16 cellular contexts compared by ENCODE assay signal in genomic region chr11:79807506-79807905, GRCh38.
DNase-seq lines count a peak whose midpoint lies in the region; ATAC-seq and TF ChIP-seq lines count a peak whose summit lies in the region.
"Had no signal": no experiment of that assay in that cellular context is flagged by ENCODE, and none has a peak within 500 bp of the region (broad histone marks: within the 10 kb centered on the region; RNA-seq: fewer than 3 reads in every experiment).

No MANE protein-coding gene starts in this region.

- no peak overlapping the region for H3K9ac ChIP-seq in mammary epithelial cell (ENCODE audit: insufficient read depth, low read length)

- no TSS peak for BruUV-seq in mammary epithelial cell (replicated peaks; lab: Mats Ljungman, UMichigan)

- no peaks in the 10 kb centered on the region for H3K36me3 ChIP-seq in mammary epithelial cell (ENCODE audit: insufficient read depth, low read length)
- H3K36me3 ChIP-seq: HAP-1 had no signal

- CTCF ChIA-PET in mammary epithelial cell (lab: Charles Lee; ENCODE audit: low non-redundant PET): no interaction called here

- peak; percentile 20 for DNase-seq in DMS53 (lab: John Stamatoyannopoulos, UW)
- no peak for DNase-seq in DMS53 treated with DMSO at 0.1 percent for 48 hours (lab: John Stamatoyannopoulos, UW; ENCODE audit: unreplicated experiment)
- peak; percentile 20 for DNase-seq in mammary epithelial cell
- DNase-seq in NCI-H187 treated with DMSO at 0.1 percent for 48 hours (lab: John Stamatoyannopoulos, UW): no peak
- no peak for DNase-seq in globus pallidus (ENCODE audit: low spot score)
- DNase-seq in sciatic nerve (ENCODE audit: low spot score): no peak
- DNase-seq: AML-193; Caco-2; CD4-positive, alpha-beta T cell; DMS79 treated with DMSO at 0.1 percent for 48 hours; GF-D8 had no signal

- H3K9me3 ChIP-seq in mammary epithelial cell (replicated peaks; ENCODE audit: insufficient read depth, low read length): no peaks in the 10 kb centered on the region
- H3K9me3 ChIP-seq: A549, Caco-2, HAP-1 had no signal

- in situ Hi-C loops in mammary epithelial cell (cut with MboI; ENCODE audit: low sequenced_read_pairs in 2 of 2): no loop called here

- no peak for TF ChIP-seq CTCF in mammary epithelial cell (conservative IDR thresholded peaks at IDR 0.05 in 1 of 2, IDR thresholded peaks at IDR 0.05 in 1 of 2; ENCODE audit: extremely low read depth in 1 of 2, insufficient read depth in 1 of 2, low read depth in 1 of 2, low read length in 2 of 2)

- no peaks in the 10 kb centered on the region for H3K79me2 ChIP-seq in mammary epithelial cell (ENCODE audit: insufficient read depth, low read length)

- peak; percentile 32 for ATAC-seq in esophagus mucosa
- ATAC-seq in sciatic nerve: no peak
- ATAC-seq: A549 had no signal

- no peak overlapping the region for H2AFZ ChIP-seq in mammary epithelial cell (ENCODE audit: low read depth, low read length)

- H3K27ac ChIP-seq in mammary epithelial cell (ENCODE audit: insufficient read depth, low read depth, low read length): no peak overlapping the region
- H3K27ac ChIP-seq: 22Rv1, A549, C4-2B had no signal

- H4K20me1 ChIP-seq in mammary epithelial cell (ENCODE audit: insufficient read depth, low read length): no peaks in the 10 kb centered on the region

- intact Hi-C loops in mammary epithelial cell (cut with micrococcal nuclease): no loop called here
- intact Hi-C loops in sciatic nerve (cut with DNase I): no loop called here

- dilution Hi-C loops in mammary epithelial cell (cut with HindIII; ENCODE audit: low sequenced_read_pairs): no loop called here

- 53% methylated on average over 2 of the region's 2 CpGs for WGBS in mammary epithelial cell (ENCODE audit: low coverage, missing lambda C conversion rate)

- H3K27me3 ChIP-seq in mammary epithelial cell (ENCODE audit: insufficient read depth, low read length): no peaks in the 10 kb centered on the region

- H3K4me2 ChIP-seq in mammary epithelial cell (ENCODE audit: insufficient read depth, low read depth, low read length): no peak overlapping the region
- H3K4me2 ChIP-seq: A549 had no signal

- no peak overlapping the region for H3K4me3 ChIP-seq in mammary epithelial cell (replicated peaks in 1 of 3; ENCODE audit: insufficient read depth in 1 of 3, low read depth in 2 of 3, low read length in 3 of 3)
- H3K4me3 ChIP-seq: A549, HAP-1 had no signal

- no peaks in the 10 kb centered on the region for H3K4me1 ChIP-seq in mammary epithelial cell (ENCODE audit: insufficient read depth, low read length)
- H3K4me1 ChIP-seq: A549, Caco-2, HAP-1 had no signal

Comparison
In these comparisons a context has a peak if more than half of its experiments do, and no peak if none do; other contexts are left out.
1. DNase-seq: peak in DMS53 (single experiment) and mammary epithelial cell (single experiment); none in DMS53 treated with DMSO at 0.1 percent for 48 hours (single experiment), NCI-H187 treated with DMSO at 0.1 percent for 48 hours (single experiment), globus pallidus (single experiment) and sciatic nerve (single experiment).